Comparison of ENCODE assay signal across 10 cellular contexts in the genomic region with DNA sequence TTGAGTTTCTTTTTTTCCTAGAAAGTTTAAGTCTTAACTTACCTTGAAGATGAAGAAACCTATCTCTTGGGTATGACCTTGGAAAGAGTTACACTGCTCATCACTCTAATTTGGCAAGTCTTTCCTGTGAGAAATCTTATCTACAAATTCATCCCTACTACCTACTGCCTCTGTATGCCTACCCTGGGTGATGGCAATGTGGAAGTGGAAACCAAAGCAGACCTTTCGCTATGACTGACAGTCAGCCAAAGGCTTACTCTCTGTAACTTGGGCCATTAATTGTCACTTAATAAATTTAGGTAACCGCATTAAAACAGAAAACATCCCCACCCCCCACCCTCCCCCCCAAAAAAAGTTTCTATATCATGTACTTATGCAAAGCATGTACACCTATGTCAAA.
"Had no signal": no experiment of that assay in that cellular context is flagged by ENCODE, and none has a peak within 500 bp of the region (broad histone marks: within the 10 kb centered on the region; RNA-seq: fewer than 3 reads in every experiment).

No MANE protein-coding gene starts in this region.

- H2AFZ ChIP-seq: GM23338 had no signal

- H3K27ac Mint-ChIP-seq: GM23338, H9, IgD-negative memory B cell had no signal

- H3K4me1 Mint-ChIP-seq: GM23338, H9, IgD-negative memory B cell had no signal

- H3K4me3 Mint-ChIP-seq: GM23338, H9, IgD-negative memory B cell had no signal

- H3K27ac ChIP-seq: HL-60, KMS-11 had no signal

- H3K9me3 Mint-ChIP-seq: GM23338, H9, IgD-negative memory B cell had no signal

- FAIRE-seq: H1, H54, HepG2 had no signal

- H3K9ac ChIP-seq: KMS-11 had no signal

- H3K4me2 ChIP-seq: GM23338, KMS-11 had no signal

- DNase-seq: H9, HCEC 1CT, KBM-7 had no signal

- H3K4me3 ChIP-seq: GM23338 had no signal

- H3K27me3 Mint-ChIP-seq: IgD-negative memory B cell had no signal

- ATAC-seq: GM23338, HepG2 had no signal
